Comparison of ENCODE assay signal across 20 cellular contexts in the genomic region with DNA sequence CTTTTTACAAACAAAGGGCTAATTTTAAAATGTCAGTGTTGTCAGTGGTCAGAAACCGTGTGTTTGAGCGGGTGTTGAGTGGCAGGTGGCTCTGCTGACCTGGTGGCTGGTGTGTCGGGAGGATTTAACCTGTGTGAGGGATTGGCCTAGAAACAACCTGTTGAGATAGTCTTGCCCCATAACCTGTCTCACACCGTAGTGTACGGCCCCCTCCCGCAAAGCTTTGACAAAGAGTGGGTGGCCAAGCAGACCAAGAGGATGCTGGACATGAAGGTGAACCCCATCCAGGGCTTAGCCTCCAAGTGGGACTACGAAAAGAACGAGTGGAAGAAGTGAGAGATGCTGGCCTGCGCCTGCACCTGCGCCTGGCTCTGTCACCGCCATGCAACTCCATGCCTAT. TPM values are rescaled to one million over a fixed set of nuclear protein-coding genes. Genes with fewer than 3 reads are reported as not detected.
A peak's percentile ranks its signal among the peaks of the same experiment; 100 is the strongest.
DNase-seq lines count a peak whose midpoint lies in the region; ATAC-seq, FAIRE-seq and TF ChIP-seq lines count a peak whose summit lies in the region.
"Had no signal": no experiment of that assay in that cellular context is flagged by ENCODE, and none has a peak within 500 bp of the region (broad histone marks: within the 10 kb centered on the region; RNA-seq: fewer than 3 reads in every experiment).

No MANE protein-coding gene starts in this region.

- H3K79me2 ChIP-seq in HepG2 (ENCODE audit: insufficient read depth, low read length): peaks cover 19% of the 10 kb centered on the region

- H4K20me1 ChIP-seq in HepG2 (ENCODE audit: insufficient read depth, low read length): peaks cover 12% of the 10 kb centered on the region

- intact Hi-C loops in HepG2 (cut with micrococcal nuclease; ENCODE audit: unreplicated experiment) (no loop called here), right lobe of liver (cut with DNase I) (no loop called here)

- in situ Hi-C loops in HepG2 (cut with HindIII; ENCODE audit: extremely low pct_ligation_motif_present, low pct_unique_long_range_greater_than_20kb): loop anchor here (25.0 kb wide), 1 partner anchor 706 kb away; a partner anchor contains a TSS

- CTCF ChIA-PET in HepG2 (lab: Yijun Ruan, JAX; ENCODE audit: low intra/inter-chr PET ratio, low total read pairs) (no interaction called here), HEK293 (lab: Yijun Ruan, JAX) (interaction anchor here (0.7 to 1.0 kb wide), 2 partner anchors 15 to 76 kb away, joined by 3 read pairs; no protein-coding TSS in a partner anchor)

- H2BK15ac ChIP-seq in neuronal stem cell (ENCODE audit: low read length): no peak overlapping the region

- DNase-seq in HepG2 (ENCODE audit: low spot score) (no peak), right lobe of liver (no peak), endothelial cell (ENCODE audit: low spot score) (no peak), neuronal stem cell (ENCODE audit: low spot score) (no peak), NCI-H146 (lab: John Stamatoyannopoulos, UW) (no peak)
- DNase-seq: C1 segment of cervical spinal cord; Caco-2; CD4-positive, CD25-positive, alpha-beta regulatory T cell; CD8-positive, alpha-beta T cell; DMS153; DND-41; GM23248; H7; HCEC 1CT had no signal

- H3K4me1 ChIP-seq in HepG2 (ENCODE audit: insufficient read depth, low read length): peaks cover 27% of the 10 kb centered on the region
- H3K4me1 ChIP-seq in right lobe of liver: no peaks in the 10 kb centered on the region
- no peaks in the 10 kb centered on the region for H3K4me1 ChIP-seq in HEK293 (ENCODE audit: control insufficient read depth, insufficient read depth, low read length)
- H3K4me1 ChIP-seq in neuronal stem cell (ENCODE audit: control insufficient read depth in 2 of 2, insufficient read depth in 1 of 2, low read depth in 1 of 2, low read length in 2 of 2): no peaks in the 10 kb centered on the region
- H3K4me1 ChIP-seq: Caco-2 had no signal

- no TSS peak for BruUV-seq in HepG2 (replicated peaks; lab: Mats Ljungman, UMichigan)

- POLR2A ChIA-PET in HepG2 (lab: Yijun Ruan, JAX): no interaction called here
- POLR2A ChIA-PET in HEK293 (lab: Yijun Ruan, JAX): no interaction called here

- no peak overlapping the region for H2AK5ac ChIP-seq in neuronal stem cell (ENCODE audit: low read depth, low read length)

- H3K4me1 Mint-ChIP-seq in endothelial cell (ENCODE audit: unreplicated experiment): peaks cover under 1% of the 10 kb centered on the region

- no peak for TF ChIP-seq EP300 in HepG2 (IDR thresholded peaks at IDR 0.05; ENCODE audit: low read depth in 2 of 2, low read length in 2 of 2)
- no peak for TF ChIP-seq EP300 in HepG2 (CRISPR knock-in tag; IDR thresholded peaks at IDR 0.05; ENCODE audit: borderline replicate concordance)

- H3K27ac ChIP-seq in HepG2 (ENCODE audit: extremely low read length, insufficient read depth, low read length) (no peak overlapping the region), right lobe of liver (no peak overlapping the region), HEK293 (ENCODE audit: extremely low read depth, low read depth, low read length) (no peak overlapping the region), neuronal stem cell (replicated peaks; ENCODE audit: low read length) (no peak overlapping the region)
- H3K27ac ChIP-seq: GM23248 had no signal

- no peak overlapping the region for H4K91ac ChIP-seq in neuronal stem cell (ENCODE audit: low read depth, low read length, poor library complexity)

- TF ChIP-seq POLR2A in HepG2 (IDR thresholded peaks at IDR 0.05; ENCODE audit: insufficient read depth in 1 of 2, low read depth in 2 of 2, low read length in 2 of 2) (no peak), right lobe of liver (IDR thresholded peaks at IDR 0.05) (no peak)

- H3K18ac ChIP-seq in neuronal stem cell (ENCODE audit: low read length): no peak overlapping the region

- H3K23ac ChIP-seq in neuronal stem cell (ENCODE audit: low read depth, low read length, poor library complexity): no peak overlapping the region

- no peak for TF ChIP-seq RAD21 in HepG2 (CRISPR knock-in tag; IDR thresholded peaks at IDR 0.05)

- H2BK120ac ChIP-seq in neuronal stem cell (ENCODE audit: low read depth, low read length): no peak overlapping the region

- FAIRE-seq in HepG2 (lab: Jason Lieb, UNC): peak; percentile 23
- FAIRE-seq: G401.6, GM12892, H1 had no signal

- H2BK12ac ChIP-seq in neuronal stem cell (ENCODE audit: low read length): no peak overlapping the region

- H3K27me3 Mint-ChIP-seq in endothelial cell (ENCODE audit: unreplicated experiment): no peaks in the 10 kb centered on the region
- H3K27me3 Mint-ChIP-seq: CD4-positive, CD25-positive, alpha-beta regulatory T cell had no signal

- H3K4me2 ChIP-seq in HepG2 (ENCODE audit: low read depth, low read length) (no peak overlapping the region), neuronal stem cell (ENCODE audit: insufficient read depth, low read length, poor library complexity, severe bottlenecking) (no peak overlapping the region)

- H3K4me3 Mint-ChIP-seq in endothelial cell (ENCODE audit: unreplicated experiment): peak overlapping the region; percentile 27
- H3K4me3 Mint-ChIP-seq: CD4-positive, CD25-positive, alpha-beta regulatory T cell; CD8-positive, alpha-beta T cell had no signal

- H2BK5ac ChIP-seq in neuronal stem cell (ENCODE audit: low read length): no peak overlapping the region

- H3K79me1 ChIP-seq in neuronal stem cell (ENCODE audit: low read depth, low read length): no peaks in the 10 kb centered on the region

- H3K4ac ChIP-seq in neuronal stem cell (ENCODE audit: low read length): no peak overlapping the region

- H2AFZ ChIP-seq in HepG2 (ENCODE audit: low read length): no peak overlapping the region
- no peak overlapping the region for H2AFZ ChIP-seq in neuronal stem cell (ENCODE audit: low read length)
- H2AFZ ChIP-seq: GM23248 had no signal

- H3K9me3 ChIP-seq in HepG2 (ENCODE audit: low read length) (no peaks in the 10 kb centered on the region), right lobe of liver (no peaks in the 10 kb centered on the region), HEK293 (ENCODE audit: control insufficient read depth, insufficient read depth, low read depth, low read length) (no peaks in the 10 kb centered on the region), neuronal stem cell (replicated peaks in 1 of 2; ENCODE audit: control insufficient read depth in 2 of 2, insufficient read depth in 1 of 2, low read depth in 1 of 2, low read length in 2 of 2) (peaks cover 0 to 3% of the 10 kb centered on the region in 2 donors)
- H3K9me3 ChIP-seq: Caco-2 had no signal

- H3K27me3 ChIP-seq in HepG2 (ENCODE audit: control insufficient read depth in 1 of 2, insufficient read depth in 2 of 2, low read length in 2 of 2) (peaks cover 1 to 7% of the 10 kb centered on the region in 2 experiments; a peak in 3 of 5 replicates), right lobe of liver (no peaks in the 10 kb centered on the region), neuronal stem cell (ENCODE audit: control insufficient read depth in 3 of 3, insufficient read depth in 3 of 3, low read depth in 1 of 3, low read length in 3 of 3) (peaks cover 0 to 3% (median under 1%) of the 10 kb centered on the region in 3 experiments)

- H3K27ac Mint-ChIP-seq in endothelial cell (ENCODE audit: unreplicated experiment): no peak overlapping the region
- H3K27ac Mint-ChIP-seq: CD4-positive, CD25-positive, alpha-beta regulatory T cell; CD8-positive, alpha-beta T cell had no signal

- 98% methylated on average over 11 of the region's 11 CpGs for WGBS in HepG2 (ENCODE audit: low lambda C conversion rate)
- WGBS in right lobe of liver (ENCODE audit: insufficient coverage, low coverage, low lambda C conversion rate, missing lambda C conversion rate): 93% methylated on average over 5 of the region's 11 CpGs
- WGBS in neuronal stem cell (ENCODE audit: extremely low coverage in 2 of 2, insufficient read length in 2 of 2, insufficient replicate concordance in 1 of 2), 2 donors: no CpG with 5 or more reads among the region's 11 CpGs

- H3K4me3 ChIP-seq in HepG2 (replicated peaks in 1 of 3; ENCODE audit: insufficient read depth in 1 of 3, low read depth in 2 of 3, low read length in 3 of 3) (no peak overlapping the region), right lobe of liver (no peak overlapping the region), HEK293 (ENCODE audit: low read depth, low read length) (no peak overlapping the region), neuronal stem cell (ENCODE audit: low read length in 2 of 2) (no peak overlapping the region)
- H3K4me3 ChIP-seq: GM23248 had no signal

- H4K8ac ChIP-seq in neuronal stem cell (ENCODE audit: low read depth, low read length): no peak overlapping the region

- H3K36me3 ChIP-seq in HepG2 (replicated peaks in 1 of 2; ENCODE audit: control insufficient read depth in 1 of 2, insufficient read depth in 2 of 2, low read length in 2 of 2) (peaks cover 29 to 53% of the 10 kb centered on the region in 2 experiments), right lobe of liver (peaks cover 0 to 52% (median 23%) of the 10 kb centered on the region in 4 donors), HEK293 (ENCODE audit: control insufficient read depth in 2 of 2, insufficient read depth in 1 of 2, low read length in 2 of 2) (peaks cover 11 to 55% of the 10 kb centered on the region in 2 experiments; a peak in 2 of 3 replicates), neuronal stem cell (replicated peaks in 1 of 2; ENCODE audit: control insufficient read depth in 2 of 2, insufficient read depth in 2 of 2, low read length in 2 of 2) (peaks cover 28 to 56% of the 10 kb centered on the region in 2 donors)

- H3K14ac ChIP-seq in neuronal stem cell (ENCODE audit: low read length): no peak overlapping the region

- ATAC-seq in HepG2 (no peak), right lobe of liver (no peak), HG02840 (IDR thresholded peaks at IDR 0.05; ENCODE audit: low FRiP score, unreplicated experiment) (no peak), GM21576 (IDR thresholded peaks at IDR 0.05; ENCODE audit: unreplicated experiment) (no peak)
- ATAC-seq: CD8-positive, alpha-beta T cell had no signal

- H3K9me3 Mint-ChIP-seq in endothelial cell (ENCODE audit: unreplicated experiment): no peaks in the 10 kb centered on the region
- H3K9me3 Mint-ChIP-seq: CD8-positive, alpha-beta T cell had no signal

- peaks cover 45% of the 10 kb centered on the region for H3K36me3 Mint-ChIP-seq in endothelial cell (ENCODE audit: low read depth, unreplicated experiment)

- no peak overlapping the region for H3K9ac ChIP-seq in HepG2 (ENCODE audit: insufficient read depth, low read depth, low read length)
- H3K9ac ChIP-seq in neuronal stem cell (ENCODE audit: low read depth, low read length, poor library complexity): peak overlapping the region; percentile 50
- H3K9ac ChIP-seq: GM23248 had no signal

- TF ChIP-seq CTCF in HepG2 (CRISPR knock-in tag; IDR thresholded peaks at IDR 0.05) (no peak), right lobe of liver (IDR thresholded peaks at IDR 0.05) (no peak), HEK293 (tag by site-specific recombination; IDR thresholded peaks at IDR 0.05) (no peak), endothelial cell (IDR thresholded peaks at IDR 0.05; ENCODE audit: unreplicated experiment) (no peak)

RNA-seq across cellular contexts. Expression of a gene that starts 7.0 kb away (rescaled TPM):
- 631 and 658 TPM in 2 replicates for total RNA-seq in HepG2 (2016; rRNA removed; fragmentation: Illumina TruSeq; extraction: Trizol)
- total RNA-seq in HepG2 (2016; cell fraction: cytosol; rRNA removed; fragmentation: Illumina TruSeq; extraction: Trizol; ENCODE audit: low read depth): 381 and 407 TPM in 2 replicates
- total RNA-seq in HepG2 (2016; cell fraction: insoluble cytoplasmic fraction; rRNA removed; fragmentation: Illumina TruSeq; extraction: Trizol): 648 and 655 TPM in 2 replicates
- 496 and 528 TPM in 2 replicates for total RNA-seq in HepG2 (2016; cell fraction: membrane; rRNA removed; fragmentation: Illumina TruSeq; extraction: Trizol)
- 310 and 337 TPM in 2 replicates for total RNA-seq in HepG2 (2016; cell fraction: nucleus; rRNA removed; fragmentation: Illumina TruSeq; extraction: Trizol)
- 838 and 902 TPM in 2 replicates for polyA plus RNA-seq in HepG2 (2011; rRNA removed)
- 1,053 and 1,212 TPM in 2 replicates for polyA plus RNA-seq in HepG2 (2011; cell fraction: cytosol; rRNA removed)
- 388 and 389 TPM in 2 replicates for polyA plus RNA-seq in HepG2 (2011; cell fraction: nucleus; rRNA removed)
- polyA plus RNA-seq in HepG2 (2012): 443 and 505 TPM in 2 replicates
- 414 and 464 TPM in 2 replicates for polyA plus RNA-seq in HepG2 (2016; cell fraction: cytosol; fragmentation: Illumina TruSeq; extraction: Trizol; ENCODE audit: low read depth)
- polyA plus RNA-seq in HepG2 (2016; cell fraction: insoluble cytoplasmic fraction; fragmentation: Illumina TruSeq; extraction: Trizol; ENCODE audit: low read depth): 675 and 705 TPM in 2 replicates
- 456 and 498 TPM in 2 replicates for polyA plus RNA-seq in HepG2 (2016; cell fraction: membrane; fragmentation: Illumina TruSeq; extraction: Trizol; ENCODE audit: low read depth)
- 604 and 614 TPM in 2 replicates for polyA plus RNA-seq in HepG2 (2016; cell fraction: nucleus; fragmentation: Illumina TruSeq; extraction: Trizol; ENCODE audit: insufficient read depth, low read depth)
- polyA minus RNA-seq in HepG2 (2011; rRNA and poly(A)+ RNA removed; ENCODE audit: low replicate concordance): 364 and 524 TPM in 2 replicates
- polyA minus RNA-seq in HepG2 (2011; cell fraction: cytosol; rRNA and poly(A)+ RNA removed): 143 and 144 TPM in 2 replicates
- 99.5 and 129 TPM in 2 replicates for polyA minus RNA-seq in HepG2 (2011; cell fraction: nucleus; rRNA and poly(A)+ RNA removed)
- 100 to 1,000 TPM; 247 to 417 (median 303) TPM for total RNA-seq in right lobe of liver
- total RNA-seq in endothelial cell (ENCODE audit: unreplicated experiment): 552 TPM
- polyA plus RNA-seq in neuronal stem cell (2013, experiment 1 of 2): 874 TPM
- polyA plus RNA-seq in neuronal stem cell (2013, experiment 2 of 2): 829 TPM

RNA-seq across cellular contexts. Expression of a gene that starts 7.2 kb away (rescaled TPM):
- 47.6 and 55.0 TPM in 2 replicates for total RNA-seq in HepG2 (2016; rRNA removed; fragmentation: Illumina TruSeq; extraction: Trizol)
- total RNA-seq in HepG2 (2016; cell fraction: cytosol; rRNA removed; fragmentation: Illumina TruSeq; extraction: Trizol; ENCODE audit: low read depth): 56.6 and 69.3 TPM in 2 replicates
- total RNA-seq in HepG2 (2016; cell fraction: insoluble cytoplasmic fraction; rRNA removed; fragmentation: Illumina TruSeq; extraction: Trizol): 42.9 and 52.9 TPM in 2 replicates
- 53.7 and 67.6 TPM in 2 replicates for total RNA-seq in HepG2 (2016; cell fraction: membrane; rRNA removed; fragmentation: Illumina TruSeq; extraction: Trizol)
- 34.0 and 36.1 TPM in 2 replicates for total RNA-seq in HepG2 (2016; cell fraction: nucleus; rRNA removed; fragmentation: Illumina TruSeq; extraction: Trizol)
- polyA plus RNA-seq in HepG2 (2011; rRNA removed): 71.6 and 76.0 TPM in 2 replicates
- 60.8 and 68.0 TPM in 2 replicates for polyA plus RNA-seq in HepG2 (2011; cell fraction: cytosol; rRNA removed)
- polyA plus RNA-seq in HepG2 (2011; cell fraction: nucleus; rRNA removed): 45.9 and 50.4 TPM in 2 replicates
- 29.9 and 30.5 TPM in 2 replicates for polyA plus RNA-seq in HepG2 (2012)
- polyA plus RNA-seq in HepG2 (2016; cell fraction: cytosol; fragmentation: Illumina TruSeq; extraction: Trizol; ENCODE audit: low read depth): 65.3 and 83.6 TPM in 2 replicates
- 58.1 and 66.0 TPM in 2 replicates for polyA plus RNA-seq in HepG2 (2016; cell fraction: insoluble cytoplasmic fraction; fragmentation: Illumina TruSeq; extraction: Trizol; ENCODE audit: low read depth)
- 59.1 and 73.6 TPM in 2 replicates for polyA plus RNA-seq in HepG2 (2016; cell fraction: membrane; fragmentation: Illumina TruSeq; extraction: Trizol; ENCODE audit: low read depth)
- 69.1 and 78.6 TPM in 2 replicates for polyA plus RNA-seq in HepG2 (2016; cell fraction: nucleus; fragmentation: Illumina TruSeq; extraction: Trizol; ENCODE audit: insufficient read depth, low read depth)
- 61.8 and 82.3 TPM in 2 replicates for polyA minus RNA-seq in HepG2 (2011; rRNA and poly(A)+ RNA removed; ENCODE audit: low replicate concordance)
- 27.0 and 43.3 TPM in 2 replicates for polyA minus RNA-seq in HepG2 (2011; cell fraction: cytosol; rRNA and poly(A)+ RNA removed)
- polyA minus RNA-seq in HepG2 (2011; cell fraction: nucleus; rRNA and poly(A)+ RNA removed): 44.0 and 45.6 TPM in 2 replicates
- total RNA-seq in right lobe of liver: 10 to 100 TPM in 5 of 6 experiments, 1 to 10 TPM in 1; 9.2 to 22.4 (median 12.1) TPM
- total RNA-seq in endothelial cell (ENCODE audit: unreplicated experiment): 42.7 TPM
- polyA plus RNA-seq in neuronal stem cell (2013, experiment 1 of 2): 25.0 TPM
- polyA plus RNA-seq in neuronal stem cell (2013, experiment 2 of 2): 25.5 TPM

RNA-seq across cellular contexts. Expression of a gene that starts 55.6 kb away (rescaled TPM):
- total RNA-seq in HepG2 (2016; rRNA removed; fragmentation: Illumina TruSeq; extraction: Trizol) (0.13 TPM in 1 of 2 replicates, not detected in the other), right lobe of liver (under 1 TPM in 4 of 6 experiments, not detected in 2; 0.31 to 0.98 (median 0.70) TPM), endothelial cell (ENCODE audit: unreplicated experiment) (0.64 TPM)
- 0.35 TPM in 1 of 2 replicates, not detected in the other for total RNA-seq in HepG2 (2016; cell fraction: cytosol; rRNA removed; fragmentation: Illumina TruSeq; extraction: Trizol; ENCODE audit: low read depth)
- not detected in 2 replicates for total RNA-seq in HepG2 (2016; cell fraction: insoluble cytoplasmic fraction; rRNA removed; fragmentation: Illumina TruSeq; extraction: Trizol)
- not detected in 2 replicates for total RNA-seq in HepG2 (2016; cell fraction: membrane; rRNA removed; fragmentation: Illumina TruSeq; extraction: Trizol)
- total RNA-seq in HepG2 (2016; cell fraction: nucleus; rRNA removed; fragmentation: Illumina TruSeq; extraction: Trizol): not detected in 2 replicates
- 0.26 and 0.29 TPM in 2 replicates for polyA plus RNA-seq in HepG2 (2011; rRNA removed)
- 0.13 and 0.28 TPM in 2 replicates for polyA plus RNA-seq in HepG2 (2011; cell fraction: cytosol; rRNA removed)
- polyA plus RNA-seq in HepG2 (2011; cell fraction: nucleus; rRNA removed): 0.16 and 0.37 TPM in 2 replicates
- polyA plus RNA-seq in HepG2 (2012): not detected in 2 replicates
- polyA plus RNA-seq in HepG2 (2016; cell fraction: cytosol; fragmentation: Illumina TruSeq; extraction: Trizol; ENCODE audit: low read depth): 0.35 and 0.65 TPM in 2 replicates
- not detected in 2 replicates for polyA plus RNA-seq in HepG2 (2016; cell fraction: insoluble cytoplasmic fraction; fragmentation: Illumina TruSeq; extraction: Trizol; ENCODE audit: low read depth)
- 0.33 TPM in 1 of 2 replicates, not detected in the other for polyA plus RNA-seq in HepG2 (2016; cell fraction: membrane; fragmentation: Illumina TruSeq; extraction: Trizol; ENCODE audit: low read depth)
- not detected in 2 replicates for polyA plus RNA-seq in HepG2 (2016; cell fraction: nucleus; fragmentation: Illumina TruSeq; extraction: Trizol; ENCODE audit: insufficient read depth, low read depth)
- 0.44 and 7.8 TPM in 2 replicates for polyA minus RNA-seq in HepG2 (2011; rRNA and poly(A)+ RNA removed; ENCODE audit: low replicate concordance)
- polyA minus RNA-seq in HepG2 (2011; cell fraction: cytosol; rRNA and poly(A)+ RNA removed): not detected in 2 replicates
- polyA minus RNA-seq in HepG2 (2011; cell fraction: nucleus; rRNA and poly(A)+ RNA removed): not detected in 2 replicates
- 2.8 TPM for polyA plus RNA-seq in neuronal stem cell (2013, experiment 1 of 2)
- 3.0 TPM for polyA plus RNA-seq in neuronal stem cell (2013, experiment 2 of 2)
